8 cellular contexts compared by ENCODE assay signal in the genomic region with DNA sequence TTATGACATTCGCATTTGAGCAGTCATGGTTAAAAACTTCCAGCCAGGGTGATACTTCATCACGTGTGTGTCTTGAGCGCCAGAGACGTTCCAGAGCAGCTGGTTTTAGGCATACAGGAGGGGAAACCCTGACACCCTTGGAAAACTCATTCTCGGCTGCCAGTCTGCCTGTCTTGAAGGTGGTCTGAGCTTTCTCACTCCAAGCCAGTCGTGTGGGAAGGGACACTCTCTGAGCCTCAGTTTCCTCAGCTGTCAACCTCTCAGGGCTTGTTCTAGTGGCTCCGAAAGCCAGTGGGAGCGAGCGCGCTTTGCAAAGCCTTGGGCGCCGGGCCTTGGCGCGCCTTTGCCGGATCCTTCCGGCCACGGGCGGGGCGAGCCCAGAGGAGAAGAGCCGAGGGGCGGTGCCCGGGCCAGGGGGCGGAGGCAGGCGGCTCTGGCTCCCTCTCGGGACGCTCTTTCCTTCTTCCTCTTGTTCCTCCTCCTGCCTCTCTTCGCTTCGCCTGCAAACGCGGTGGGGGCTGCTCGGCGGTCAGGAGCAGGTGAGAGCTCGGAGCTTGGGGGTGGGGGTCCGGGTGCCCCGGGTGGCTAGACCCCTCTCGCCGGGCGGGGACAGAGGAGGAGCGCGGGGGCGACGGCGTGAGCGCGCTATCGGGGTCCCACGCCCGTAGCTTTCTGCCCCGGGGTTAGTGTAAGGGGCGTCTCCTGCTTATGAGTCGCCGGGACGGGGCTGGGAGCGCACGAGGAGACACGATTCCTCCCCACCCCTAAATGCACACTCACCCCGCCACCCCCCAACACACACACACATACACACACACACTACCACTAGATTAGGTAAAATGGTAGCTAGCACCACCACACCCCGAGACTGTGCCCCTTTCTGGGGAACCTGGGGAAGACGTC. TPM values are rescaled to one million over a fixed set of nuclear protein-coding genes. Genes with fewer than 3 reads are reported as not detected.
DNase-seq lines count a peak whose midpoint lies in the region; ATAC-seq and TF ChIP-seq lines count a peak whose summit lies in the region.

Gene LDAF1 (plus strand): TSS at position 467 of the 903 bp plus-strand sequence. CDS start 2,509 bp downstream, outside the sequence.

- TF ChIP-seq CTCF in kidney epithelial cell (IDR thresholded peaks at IDR 0.05; ENCODE audit: insufficient read depth, low read length, poor library complexity, severe bottlenecking), result peak; percentile 3

- peak within 1 kb of the TSS; percentile 68 for H3K4me3 ChIP-seq in kidney epithelial cell (ENCODE audit: low read depth, low read length)

- peak; percentile 80 for ATAC-seq in HG02943 (IDR thresholded peaks at IDR 0.05; ENCODE audit: low read depth, unreplicated experiment)
- ATAC-seq in activated CD4-positive, CD25-positive, alpha-beta regulatory T cell treated with anti-CD3 and anti-CD28 coated beads, Interleukin-2, amount 50 U/mL, for 24 hours, result peak; percentile 96 to 98

- DNase-seq in NCI-H146 (lab: John Stamatoyannopoulos, UW) (peak; percentile 45), NCI-H146 treated with DMSO at 0.1 percent for 48 hours (lab: John Stamatoyannopoulos, UW; ENCODE audit: unreplicated experiment) (no peak), NCI-H226 (peak; percentile 74), cerebellar cortex (ENCODE audit: low spot score) (peak; percentile 78), kidney epithelial cell (ENCODE audit: low read depth) (no peak)
- DNase-seq in stimulated activated CD4-positive, alpha-beta T cell treated with anti-CD3 and anti-CD28 coated beads, Interleukin-15, amount 100 ng/mL, for 48 hours (ENCODE audit: low read depth in 2 of 2), result peak; percentile 55 to 77

- no peaks in the 10 kb centered on the region for H3K27me3 ChIP-seq in kidney epithelial cell (ENCODE audit: control insufficient read depth, insufficient read depth, low read length)

- H3K36me3 ChIP-seq in kidney epithelial cell (ENCODE audit: control insufficient read depth, insufficient read depth, low read length), result no peaks in the 10 kb centered on the region

RNA-seq across cellular contexts. Expression of gene LDAF1, which starts in this region (rescaled TPM):
- 65.0 and 82.9 TPM in 2 replicates for total RNA-seq in kidney epithelial cell

Comparison
In these comparisons a context has a peak if more than half of its experiments do, and no peak if none do; other contexts are left out.
1. DNase-seq: peak in NCI-H146 (single experiment), NCI-H226 (single experiment), cerebellar cortex (single experiment) and stimulated activated CD4-positive, alpha-beta T cell treated with anti-CD3 and anti-CD28 coated beads, Interleukin-15, amount 100 ng/mL, for 48 hours (2 of 2); none in NCI-H146 treated with DMSO at 0.1 percent for 48 hours (single experiment) and kidney epithelial cell (single experiment).